27 cellular contexts compared by ENCODE assay signal in the genomic region with DNA sequence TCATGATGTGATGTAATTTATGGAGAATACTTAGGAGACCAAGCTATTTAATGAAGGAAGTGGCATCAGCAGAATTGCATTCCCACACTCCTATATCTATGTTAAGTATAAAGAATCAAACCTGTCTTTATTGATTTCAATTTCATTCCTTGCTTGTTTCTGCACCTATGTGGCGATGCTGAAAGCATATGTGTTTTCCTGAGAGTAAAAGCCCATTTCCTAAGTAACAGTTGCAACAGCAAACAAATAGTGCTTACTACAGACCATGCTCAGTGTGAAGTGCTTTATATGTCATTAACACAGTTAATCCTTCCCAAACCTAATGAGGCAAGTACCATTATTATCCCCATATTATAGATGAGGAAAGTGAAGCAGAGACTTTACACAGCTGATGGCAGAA.
DNase-seq lines count a peak whose midpoint lies in the region; FAIRE-seq and TF ChIP-seq lines count a peak whose summit lies in the region.
"Had no signal": no experiment of that assay in that cellular context is flagged by ENCODE, and none has a peak within 500 bp of the region (broad histone marks: within the 10 kb centered on the region; RNA-seq: fewer than 3 reads in every experiment).

No MANE protein-coding gene starts in this region.

- no peak for TF ChIP-seq EP300 in suprapubic skin (IDR thresholded peaks at IDR 0.05)

- H3K56ac ChIP-seq in mesendoderm (ENCODE audit: low read length), result no peak overlapping the region

- no peak overlapping the region for H4K5ac ChIP-seq in mesendoderm (ENCODE audit: low read length)

- H3K27me3 ChIP-seq in mesendoderm (ENCODE audit: insufficient read depth, low read length, poor library complexity), result no peaks in the 10 kb centered on the region
- H3K27me3 ChIP-seq in suprapubic skin, result no peaks in the 10 kb centered on the region
- H3K27me3 ChIP-seq: BE2C, right atrium auricular region had no signal

- FAIRE-seq in HTR-8/SVneo (lab: Jason Lieb, UNC), result peak; percentile 13
- no peak for FAIRE-seq in RCC 7860 (lab: Jason Lieb, UNC)
- FAIRE-seq: G401.6, K562, keratinocyte, TTC549 had no signal

- H3K9me3 ChIP-seq in suprapubic skin, result no peaks in the 10 kb centered on the region
- H3K9me3 ChIP-seq: BE2C, right atrium auricular region had no signal

- no peaks in the 10 kb centered on the region for H3K79me1 ChIP-seq in mesendoderm (ENCODE audit: low read length)

- no peaks in the 10 kb centered on the region for H3K36me3 ChIP-seq in mesendoderm (ENCODE audit: control insufficient read depth, insufficient read depth, low read length)
- H3K36me3 ChIP-seq in suprapubic skin, result no peaks in the 10 kb centered on the region
- H3K36me3 ChIP-seq: BE2C, right atrium auricular region had no signal

- no peak overlapping the region for H2AK5ac ChIP-seq in mesendoderm (ENCODE audit: low read length)

- no peak overlapping the region for H3K23ac ChIP-seq in mesendoderm (ENCODE audit: low read length)

- H3K4ac ChIP-seq in mesendoderm (ENCODE audit: low read depth, low read length), result no peak overlapping the region

- H3K4me3 ChIP-seq in mesendoderm (ENCODE audit: low read length) (no peak overlapping the region), suprapubic skin (no peak overlapping the region)
- H3K4me3 ChIP-seq: K562, lung, right atrium auricular region had no signal

- DNase-seq in ELR (ENCODE audit: low read depth) (peak; percentile 11), HTR-8/SVneo (ENCODE audit: insufficient read length, low spot score) (no peak), amniotic epithelial cell (ENCODE audit: low read depth) (peak; percentile 25), mesendoderm (peak; percentile 55), suprapubic skin (ENCODE audit: low spot score in 2 of 2) (no peak), RCC 7860 (ENCODE audit: low spot score) (no peak)
- DNase-seq in effector CD4-positive, alpha-beta T cell, result no peak
- DNase-seq: activated CD4-positive, alpha-beta T cell treated with anti-CD3 and anti-CD28 coated beads for 1 hour; activated CD8-positive, alpha-beta memory T cell treated with anti-CD3 and anti-CD28 coated beads for 24 hours; activated naive CD4-positive, alpha-beta T cell treated with Interleukin-2 at 50 U/mL for 16 hours; activated T-cell treated with anti-CD3 and anti-CD28 coated beads, Interleukin-2, amount 50 U/mL, for 4 hours; BE2C; dermis blood vessel endothelial cell; foreskin melanocyte; hypothalamus; MV-4-11; NCI-H187 treated with DMSO at 0.1 percent for 48 hours; NCI-H446 treated with DMSO at 0.1 percent for 48 hours; nucleus accumbens; T-cell had no signal

- H3K4me1 ChIP-seq in mesendoderm (ENCODE audit: control insufficient read depth, low read depth, low read length), result no peaks in the 10 kb centered on the region
- no peaks in the 10 kb centered on the region for H3K4me1 ChIP-seq in suprapubic skin
- H3K4me1 ChIP-seq: BE2C, right atrium auricular region had no signal

- no CpG with 5 or more reads among the region's 1 CpG for WGBS in mesendoderm (ENCODE audit: extremely low coverage, insufficient coverage, low lambda C conversion rate)
- WGBS in suprapubic skin, result 89% methylated on average over 1 of the region's 1 CpG

- no peak for TF ChIP-seq POLR2A in suprapubic skin (IDR thresholded peaks at IDR 0.05)

- no peaks in the 10 kb centered on the region for H3K79me2 ChIP-seq in mesendoderm (ENCODE audit: control insufficient read depth, insufficient read depth, low read length)

- no peak overlapping the region for H4K8ac ChIP-seq in mesendoderm (ENCODE audit: low read depth, low read length)

- H3K18ac ChIP-seq in mesendoderm (ENCODE audit: low read length), result no peak overlapping the region

- no peak overlapping the region for H3K9ac ChIP-seq in mesendoderm (ENCODE audit: low read length)

- no peak overlapping the region for H2BK15ac ChIP-seq in mesendoderm (replicated peaks; ENCODE audit: low read depth)

- no peak for TF ChIP-seq CTCF in suprapubic skin (IDR thresholded peaks at IDR 0.05)

- H3K4me2 ChIP-seq in mesendoderm (ENCODE audit: low read length), result no peak overlapping the region

- H2BK5ac ChIP-seq in mesendoderm (ENCODE audit: low read length), result no peak overlapping the region

- H3K27ac ChIP-seq in mesendoderm (ENCODE audit: low read depth, low read length), result no peak overlapping the region
- H3K27ac ChIP-seq in suprapubic skin, result no peak overlapping the region
- H3K27ac ChIP-seq: epithelial cell of prostate, right atrium auricular region had no signal

- H2BK120ac ChIP-seq in mesendoderm (ENCODE audit: low read depth, low read length), result no peak overlapping the region

Comparison
In these comparisons a context has a peak if more than half of its experiments do, and no peak if none do; other contexts are left out.
1. DNase-seq: peak in ELR (single experiment), amniotic epithelial cell (single experiment) and mesendoderm (single experiment); none in HTR-8/SVneo (single experiment), effector CD4-positive, alpha-beta T cell (single experiment), suprapubic skin (0 of 2) and RCC 7860 (single experiment).